Comparison of ENCODE assay signal across 29 cellular contexts in genomic region chr10:14181197-14181936, GRCh38.
"Had no signal": no experiment of that assay in that cellular context is flagged by ENCODE, and none has a peak within 500 bp of the region (broad histone marks: within the 10 kb centered on the region; RNA-seq: fewer than 3 reads in every experiment).

No MANE protein-coding gene starts in this region.

- H3K9ac ChIP-seq: neural progenitor cell had no signal

- ATAC-seq: activated T-cell treated with anti-CD3 and anti-CD28 coated beads, Interleukin-2, amount 50 U/mL, for 72 hours; esophagus mucosa; left lung; naive thymus-derived CD8-positive, alpha-beta T cell had no signal

- H3K27ac ChIP-seq: left lung, neural progenitor cell, sigmoid colon, thoracic aorta, vagina had no signal

- H3K4me1 ChIP-seq: left lung, neural progenitor cell, sigmoid colon, vagina had no signal

- H3K9me3 ChIP-seq: left lung, sigmoid colon, thoracic aorta, vagina had no signal

- H3K4me3 Mint-ChIP-seq: activated CD4-positive, alpha-beta memory T cell treated with anti-CD3 and anti-CD28 coated beads, Interleukin-2, amount 10 ng/mL, durations not matched to agents 7 days and 5 days; activated naive CD4-positive, alpha-beta T cell treated with anti-CD3 and anti-CD28 coated beads for 36 hours; activated naive CD8-positive, alpha-beta T cell treated with anti-CD3 and anti-CD28 coated beads, Interleukin-2, amount 10 ng/mL, durations not matched to agents 7 days and 5 days; activated T-cell treated with anti-CD3 and anti-CD28 coated beads, Interleukin-2, amount 50 U/mL, for 72 hours; naive thymus-derived CD8-positive, alpha-beta T cell; neural progenitor cell; T-helper 2 cell treated with Interferon-gamma antibody and Interleukin-4, amounts not matched to agents 5 μg/mL and 100 μg/mL, for 36 hours; type B pancreatic cell had no signal

- H3K27ac Mint-ChIP-seq: activated CD4-positive, alpha-beta memory T cell treated with anti-CD3 and anti-CD28 coated beads, Interleukin-2, amount 10 ng/mL, durations not matched to agents 7 days and 5 days; activated naive CD4-positive, alpha-beta T cell treated with anti-CD3 and anti-CD28 coated beads for 36 hours; activated naive CD8-positive, alpha-beta T cell treated with anti-CD3 and anti-CD28 coated beads, Interleukin-2, amount 10 ng/mL, durations not matched to agents 7 days and 5 days; activated T-cell treated with anti-CD3 and anti-CD28 coated beads, Interleukin-2, amount 50 U/mL, for 72 hours; T-helper 2 cell treated with Interferon-gamma antibody and Interleukin-4, amounts not matched to agents 5 μg/mL and 100 μg/mL, for 36 hours; type B pancreatic cell had no signal

- FAIRE-seq: endometrium, TTC549 had no signal

- H3K4me3 ChIP-seq: left lung, lung, neural progenitor cell, sigmoid colon, thoracic aorta, vagina had no signal

- H3K36me3 Mint-ChIP-seq: activated naive CD8-positive, alpha-beta T cell treated with anti-CD3 and anti-CD28 coated beads, Interleukin-2, amount 10 ng/mL, durations not matched to agents 7 days and 5 days; neural progenitor cell; type B pancreatic cell had no signal

- H2AFZ ChIP-seq: neural progenitor cell had no signal

- H3K4me2 ChIP-seq: neural progenitor cell had no signal

- H3K27me3 ChIP-seq: neural progenitor cell, vagina had no signal

- H3K9me3 Mint-ChIP-seq: activated CD4-positive, alpha-beta memory T cell treated with anti-CD3 and anti-CD28 coated beads, Interleukin-2, amount 10 ng/mL, durations not matched to agents 7 days and 5 days; activated naive CD4-positive, alpha-beta T cell treated with anti-CD3 and anti-CD28 coated beads for 36 hours; activated naive CD8-positive, alpha-beta T cell treated with anti-CD3 and anti-CD28 coated beads, Interleukin-2, amount 10 ng/mL, durations not matched to agents 7 days and 5 days; activated T-cell treated with anti-CD3 and anti-CD28 coated beads, Interleukin-2, amount 50 U/mL, for 72 hours; neural progenitor cell; T-helper 2 cell treated with Interferon-gamma antibody and Interleukin-4, amounts not matched to agents 5 μg/mL and 100 μg/mL, for 36 hours had no signal

- H3K36me3 ChIP-seq: left lung, neural progenitor cell, sigmoid colon, thoracic aorta, vagina had no signal

- DNase-seq: activated CD4-positive, alpha-beta memory T cell treated with anti-CD3 and anti-CD28 coated beads, Interleukin-2, amount 10 ng/mL, durations not matched to agents 7 days and 5 days; activated CD4-positive, alpha-beta T cell treated with anti-CD3 and anti-CD28 coated beads for 48 hours; activated effector memory CD4-positive, alpha-beta T cell treated with Interleukin-2 at 50 U/mL for 16 hours; activated naive CD4-positive, alpha-beta T cell treated with anti-CD3 and anti-CD28 coated beads for 36 hours; activated naive CD8-positive, alpha-beta T cell treated with anti-CD3 and anti-CD28 coated beads, Interleukin-2, amount 10 ng/mL, durations not matched to agents 7 days and 5 days; activated T-cell treated with anti-CD3 and anti-CD28 coated beads, Interleukin-2, amount 50 U/mL, for 72 hours; amygdala; cerebellar nuclear complex; cortex of kidney; foreskin melanocyte; glutamatergic neuron; hippocampal formation; kidney glomerular epithelial cell; left lung; naive thymus-derived CD8-positive, alpha-beta T cell; retina; sigmoid colon; stimulated activated CD4-positive, alpha-beta T cell treated with anti-CD3 and anti-CD28 coated beads, Interleukin-2, amount 100 ng/mL, for 48 hours; stimulated activated CD8-positive, alpha-beta memory T cell treated with anti-CD3 and anti-CD28 coated beads, Interleukin-4, amount 100 ng/mL, for 48 hours; stimulated activated naive CD4-positive, alpha-beta T cell had no signal
